31 cellular contexts compared by ENCODE assay signal in the genomic region with DNA sequence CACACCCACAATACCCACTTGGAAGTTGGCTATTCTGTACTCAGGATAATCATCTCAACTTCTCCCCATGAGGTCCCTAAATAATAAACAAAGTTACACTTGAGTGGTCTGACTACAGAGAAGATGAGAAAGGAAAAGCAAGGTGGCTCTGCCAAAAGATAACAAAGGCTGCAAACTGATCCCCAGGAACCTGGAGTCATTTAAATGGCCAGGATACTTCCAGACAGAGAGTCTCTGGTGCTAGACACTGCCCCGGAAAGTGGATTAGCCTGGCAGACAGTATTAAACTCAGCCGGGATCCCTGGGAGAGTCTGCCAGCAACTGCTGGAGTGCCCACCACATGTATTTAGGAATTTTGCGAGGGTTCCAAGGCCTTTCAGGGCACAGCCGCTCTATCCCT.
DNase-seq lines count a peak whose midpoint lies in the region; ATAC-seq and TF ChIP-seq lines count a peak whose summit lies in the region.
"Had no signal": no experiment of that assay in that cellular context is flagged by ENCODE, and none has a peak within 500 bp of the region (broad histone marks: within the 10 kb centered on the region; RNA-seq: fewer than 3 reads in every experiment).

No MANE protein-coding gene starts in this region.

- no peaks in the 10 kb centered on the region for H3K79me2 ChIP-seq in smooth muscle cell (ENCODE audit: low read depth)

- H3K9me3 Mint-ChIP-seq in WTC11 = no peaks in the 10 kb centered on the region
- H3K9me3 Mint-ChIP-seq: activated naive CD8-positive, alpha-beta T cell treated with anti-CD3 and anti-CD28 coated beads for 36 hours had no signal

- DNase-seq in NCI-H1105 treated with DMSO at 0.1 percent for 48 hours (lab: John Stamatoyannopoulos, UW) (peak; percentile 13), NCI-H1105 (lab: John Stamatoyannopoulos, UW) (no peak), NB4 (ENCODE audit: low read depth) (no peak), WTC11 (ENCODE audit: low spot score) (no peak), smooth muscle cell (lab: John Stamatoyannopoulos, UW; ENCODE audit: unreplicated experiment) (no peak), NCI-H1930 (lab: John Stamatoyannopoulos, UW) (no peak), NCI-H510A (lab: John Stamatoyannopoulos, UW) (no peak), heart right ventricle (no peak)
- DNase-seq: activated CD4-positive, alpha-beta T cell treated with anti-CD3 and anti-CD28 coated beads for 48 hours; activated CD8-positive, alpha-beta memory T cell treated with anti-CD3 and anti-CD28 coated beads for 24 hours; activated effector memory CD4-positive, alpha-beta T cell treated with Interleukin-2 at 50 U/mL for 16 hours; activated naive CD8-positive, alpha-beta T cell treated with anti-CD3 and anti-CD28 coated beads for 36 hours; CD4-positive, alpha-beta memory T cell; H7; hippocampal formation; immature natural killer cell; KG1; left colon; MM.1S; NCI-H1694; NK-92 treated with Interleukin-12 subunit alpha and Interleukin-12 subunit beta, amount 100 ng/mL, for 24 hours; PC-9; right lobe of liver; SHP77; stimulated activated CD4-positive, alpha-beta T cell treated with anti-CD3 and anti-CD28 coated beads, Interleukin-4, amount 100 ng/mL, for 4 hours; substantia nigra; upper lobe of right lung had no signal

- peak overlapping the region; percentile 40 for H3K4me3 ChIP-seq in NB4 (ENCODE audit: low read depth, low read length)
- H3K4me3 ChIP-seq in smooth muscle cell = no peak overlapping the region
- H3K4me3 ChIP-seq in heart right ventricle = no peak overlapping the region
- H3K4me3 ChIP-seq: PC-9, right lobe of liver, upper lobe of right lung had no signal

- H3K4me3 Mint-ChIP-seq in WTC11 = no peak overlapping the region
- H3K4me3 Mint-ChIP-seq: activated naive CD8-positive, alpha-beta T cell treated with anti-CD3 and anti-CD28 coated beads for 36 hours; CD4-positive, alpha-beta memory T cell; immature natural killer cell; memory B cell; stimulated activated memory B cell treated with anti-CD40 and anti-IgM and Interleukin-4, amounts not matched to agents 10 μg/mL and 1 μg/mL and 100 μg/mL, for 72 hours had no signal

- peaks cover 10% of the 10 kb centered on the region for H3F3A ChIP-seq in smooth muscle cell (ENCODE audit: low read depth)

- H3K9me3 ChIP-seq in smooth muscle cell (replicated peaks; ENCODE audit: low read depth) (no peaks in the 10 kb centered on the region), heart right ventricle (no peaks in the 10 kb centered on the region)
- H3K9me3 ChIP-seq: right lobe of liver, upper lobe of right lung had no signal

- H3K36me3 Mint-ChIP-seq in WTC11 = no peaks in the 10 kb centered on the region
- H3K36me3 Mint-ChIP-seq: activated naive CD8-positive, alpha-beta T cell treated with anti-CD3 and anti-CD28 coated beads for 36 hours; CD4-positive, alpha-beta memory T cell; immature natural killer cell; memory B cell; stimulated activated memory B cell treated with anti-CD40 and anti-IgM and Interleukin-4, amounts not matched to agents 10 μg/mL and 1 μg/mL and 100 μg/mL, for 72 hours had no signal

- peak overlapping the region; percentile 25 for H3K4me2 ChIP-seq in smooth muscle cell
- H3K4me2 ChIP-seq: PC-9 had no signal

- intact Hi-C loops in heart right ventricle (cut with DNase I) = loop anchor here in 1 of 10 donors (5.0 kb wide), 1 partner anchor 59 kb away; no protein-coding TSS in a partner anchor

- H4K20me1 ChIP-seq in smooth muscle cell (ENCODE audit: low read depth) = no peaks in the 10 kb centered on the region

- peaks cover 30% of the 10 kb centered on the region for H3K4me1 ChIP-seq in smooth muscle cell (ENCODE audit: low read depth)
- H3K4me1 ChIP-seq in heart right ventricle = peaks cover 0 to 27% (median 0%) of the 10 kb centered on the region in 9 donors
- H3K4me1 ChIP-seq: right lobe of liver, upper lobe of right lung had no signal

- H2AFZ ChIP-seq in smooth muscle cell (ENCODE audit: low read depth) = no peak overlapping the region
- H2AFZ ChIP-seq: PC-9 had no signal

- POLR2A ChIA-PET in WTC11 (lab: Charles Lee) = no interaction called here

- H3K36me3 ChIP-seq in smooth muscle cell (ENCODE audit: low read depth) = no peaks in the 10 kb centered on the region
- H3K36me3 ChIP-seq in heart right ventricle = no peaks in the 10 kb centered on the region
- H3K36me3 ChIP-seq: right lobe of liver, upper lobe of right lung had no signal

- TF ChIP-seq CTCF in NB4 (IDR thresholded peaks at IDR 0.05; ENCODE audit: low read depth, low read length) = no peak
- TF ChIP-seq CTCF in WTC11 (IDR thresholded peaks at IDR 0.05) = no peak
- TF ChIP-seq CTCF in smooth muscle cell (IDR thresholded peaks at IDR 0.05; ENCODE audit: borderline replicate concordance, insufficient read depth, poor library complexity, severe bottlenecking) = no peak
- TF ChIP-seq CTCF in heart right ventricle (IDR thresholded peaks at IDR 0.05) = no peak

- H3K27ac Mint-ChIP-seq in WTC11 = peak overlapping the region; percentile 69
- H3K27ac Mint-ChIP-seq: activated naive CD8-positive, alpha-beta T cell treated with anti-CD3 and anti-CD28 coated beads for 36 hours; CD4-positive, alpha-beta memory T cell; immature natural killer cell; memory B cell; progenitor cell of endocrine pancreas; stimulated activated memory B cell treated with anti-CD40 and anti-IgM and Interleukin-4, amounts not matched to agents 10 μg/mL and 1 μg/mL and 100 μg/mL, for 72 hours had no signal

- H3K27me3 ChIP-seq in smooth muscle cell (ENCODE audit: low read depth) (no peaks in the 10 kb centered on the region), heart right ventricle (no peaks in the 10 kb centered on the region)
- H3K27me3 ChIP-seq: right lobe of liver had no signal

- ATAC-seq in WTC11 (peak; percentile 62), heart right ventricle (no peak)
- ATAC-seq: left colon; right lobe of liver; stimulated activated memory B cell treated with anti-CD40 and anti-IgM and Interleukin-4, amounts not matched to agents 10 μg/mL and 1 μg/mL and 100 μg/mL, for 72 hours had no signal

- H3K27ac ChIP-seq in smooth muscle cell (ENCODE audit: low read depth) (peak overlapping the region; percentile 98), heart right ventricle (no peak overlapping the region)
- H3K27ac ChIP-seq: 22Rv1, PC-9, right lobe of liver, upper lobe of right lung had no signal

- no peaks in the 10 kb centered on the region for H3K27me3 Mint-ChIP-seq in WTC11 (ENCODE audit: low read depth)

- TF ChIP-seq POLR2A in NB4 (IDR thresholded peaks at IDR 0.05; ENCODE audit: extremely low read depth, insufficient read length) = no peak

- 45% methylated on average over 4 of the region's 4 CpGs for WGBS in smooth muscle cell (ENCODE audit: low lambda C conversion rate)
- 70 to 76% methylated on average over 4 of the region's 4 CpGs for WGBS in heart right ventricle, 2 donors

- CTCF ChIA-PET in WTC11 (lab: Charles Lee) = interaction anchor here (1.2 kb wide), 1 partner anchor 97 kb away, joined by 3 read pairs; no protein-coding TSS in a partner anchor

- H3K9ac ChIP-seq in smooth muscle cell (ENCODE audit: low read depth) = peak overlapping the region; percentile 53

- H3K4me1 Mint-ChIP-seq in WTC11 = peaks cover 55% of the 10 kb centered on the region
- H3K4me1 Mint-ChIP-seq: activated naive CD8-positive, alpha-beta T cell treated with anti-CD3 and anti-CD28 coated beads for 36 hours; CD4-positive, alpha-beta memory T cell; immature natural killer cell; memory B cell; stimulated activated memory B cell treated with anti-CD40 and anti-IgM and Interleukin-4, amounts not matched to agents 10 μg/mL and 1 μg/mL and 100 μg/mL, for 72 hours had no signal

TF ChIP-seq in WTC11, 78 proteins besides CTCF, POLR2A, EP300 and RAD21:
- TF ChIP-seq NR3C1 (CRISPR knock-in tag; conservative IDR thresholded peaks at IDR 0.05; ENCODE audit: low read depth) (no peak), IRF2 (CRISPR knock-in tag; IDR thresholded peaks at IDR 0.05; ENCODE audit: borderline replicate concordance, low read depth) (no peak), RORB (CRISPR knock-in tag; IDR thresholded peaks at IDR 0.05) (no peak), GRHL2 (CRISPR knock-in tag; IDR thresholded peaks at IDR 0.05; ENCODE audit: insufficient replicate concordance, severe bottlenecking) (no peak), PRRX2 (CRISPR knock-in tag; IDR thresholded peaks at IDR 0.05) (no peak), ZNF232 (CRISPR knock-in tag; IDR thresholded peaks at IDR 0.05) (no peak)
- TF ChIP-seq, protein P1, sequence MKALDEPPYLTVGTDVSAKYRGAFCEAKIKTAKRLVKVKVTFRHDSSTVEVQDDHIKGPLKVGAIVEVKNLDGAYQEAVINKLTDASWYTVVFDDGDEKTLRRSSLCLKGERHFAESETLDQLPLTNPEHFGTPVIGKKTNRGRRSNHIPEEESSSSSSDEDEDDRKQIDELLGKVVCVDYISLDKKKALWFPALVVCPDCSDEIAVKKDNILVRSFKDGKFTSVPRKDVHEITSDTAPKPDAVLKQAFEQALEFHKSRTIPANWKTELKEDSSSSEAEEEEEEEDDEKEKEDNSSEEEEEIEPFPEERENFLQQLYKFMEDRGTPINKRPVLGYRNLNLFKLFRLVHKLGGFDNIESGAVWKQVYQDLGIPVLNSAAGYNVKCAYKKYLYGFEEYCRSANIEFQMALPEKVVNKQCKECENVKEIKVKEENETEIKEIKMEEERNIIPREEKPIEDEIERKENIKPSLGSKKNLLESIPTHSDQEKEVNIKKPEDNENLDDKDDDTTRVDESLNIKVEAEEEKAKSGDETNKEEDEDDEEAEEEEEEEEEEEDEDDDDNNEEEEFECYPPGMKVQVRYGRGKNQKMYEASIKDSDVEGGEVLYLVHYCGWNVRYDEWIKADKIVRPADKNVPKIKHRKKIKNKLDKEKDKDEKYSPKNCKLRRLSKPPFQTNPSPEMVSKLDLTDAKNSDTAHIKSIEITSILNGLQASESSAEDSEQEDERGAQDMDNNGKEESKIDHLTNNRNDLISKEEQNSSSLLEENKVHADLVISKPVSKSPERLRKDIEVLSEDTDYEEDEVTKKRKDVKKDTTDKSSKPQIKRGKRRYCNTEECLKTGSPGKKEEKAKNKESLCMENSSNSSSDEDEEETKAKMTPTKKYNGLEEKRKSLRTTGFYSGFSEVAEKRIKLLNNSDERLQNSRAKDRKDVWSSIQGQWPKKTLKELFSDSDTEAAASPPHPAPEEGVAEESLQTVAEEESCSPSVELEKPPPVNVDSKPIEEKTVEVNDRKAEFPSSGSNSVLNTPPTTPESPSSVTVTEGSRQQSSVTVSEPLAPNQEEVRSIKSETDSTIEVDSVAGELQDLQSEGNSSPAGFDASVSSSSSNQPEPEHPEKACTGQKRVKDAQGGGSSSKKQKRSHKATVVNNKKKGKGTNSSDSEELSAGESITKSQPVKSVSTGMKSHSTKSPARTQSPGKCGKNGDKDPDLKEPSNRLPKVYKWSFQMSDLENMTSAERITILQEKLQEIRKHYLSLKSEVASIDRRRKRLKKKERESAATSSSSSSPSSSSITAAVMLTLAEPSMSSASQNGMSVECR (CRISPR knock-in tag; IDR thresholded peaks at IDR 0.05; ENCODE audit: borderline replicate concordance) = no peak
